ENCODE assay signal across 15 cellular contexts in the genomic region with DNA sequence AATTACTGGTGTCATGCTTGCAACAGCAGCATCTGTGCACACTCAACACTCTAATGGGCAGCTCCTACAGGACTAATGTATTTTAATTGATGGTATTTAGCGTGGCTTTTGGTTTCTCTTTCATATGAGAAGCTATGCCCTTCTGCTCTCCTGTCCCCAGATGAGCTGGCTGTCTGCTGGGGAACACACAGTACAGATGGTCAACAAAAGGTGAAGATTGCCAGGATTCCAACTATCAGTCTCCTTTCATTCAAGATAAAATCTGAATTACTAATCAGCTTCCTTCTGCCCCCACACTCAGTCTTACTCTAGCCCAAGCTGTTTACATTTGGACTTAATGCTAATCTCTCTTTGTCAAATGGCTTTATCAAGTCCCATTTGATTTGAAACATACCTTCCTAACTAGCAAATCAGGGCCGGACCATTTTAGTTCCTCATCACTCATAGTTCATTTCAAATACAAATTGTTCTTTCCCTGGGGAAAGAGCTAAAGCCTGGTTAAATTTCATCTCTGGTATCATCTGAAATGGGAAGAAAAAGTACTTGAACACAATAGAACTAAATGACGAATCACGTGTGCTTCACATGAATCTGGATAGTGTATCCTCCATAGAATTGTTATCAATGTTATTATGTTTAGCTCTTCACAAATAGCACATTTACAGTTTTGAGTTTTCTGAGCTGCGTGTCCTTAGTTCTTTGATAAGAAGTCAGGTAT.
DNase-seq lines count a peak whose midpoint lies in the region; ATAC-seq and TF ChIP-seq lines count a peak whose summit lies in the region.
"Had no signal": no experiment of that assay in that cellular context is flagged by ENCODE, and none has a peak within 500 bp of the region (broad histone marks: within the 10 kb centered on the region; RNA-seq: fewer than 3 reads in every experiment).

No MANE protein-coding gene starts in this region.

- H3K27me3 ChIP-seq in left lung (no peaks in the 10 kb centered on the region), Caco-2 (replicated peaks; ENCODE audit: control insufficient read depth, insufficient read depth, low read length) (no peaks in the 10 kb centered on the region)

- no CpG with 5 or more reads among the region's 5 CpGs for WGBS in mesodermal cell (ENCODE audit: insufficient coverage in 2 of 2), 2 experiments

- peaks cover 9% of the 10 kb centered on the region for H3K4me1 ChIP-seq in mesodermal cell (ENCODE audit: control insufficient read depth, insufficient read depth, low read length, poor library complexity, severe bottlenecking)
- H3K4me1 ChIP-seq in left lung: no peaks in the 10 kb centered on the region
- no peaks in the 10 kb centered on the region for H3K4me1 ChIP-seq in Caco-2
- H3K4me1 ChIP-seq: psoas muscle had no signal

- DNase-seq in NCI-H1092 (lab: John Stamatoyannopoulos, UW) (peak; percentile 36), NCI-H82 (lab: John Stamatoyannopoulos, UW) (peak; percentile 97), DMS79 (lab: John Stamatoyannopoulos, UW) (no peak), Right ventricle myocardium inferior (ENCODE audit: missing footprints) (no peak), left lung (no peak), Caco-2 (no peak)
- DNase-seq: activated CD4-positive, alpha-beta memory T cell treated with anti-CD3 and anti-CD28 coated beads for 36 hours; activated T-cell treated with anti-CD3 and anti-CD28 coated beads, Interleukin-2, amount 50 U/mL, for 72 hours; AML-193; amygdala; NK-92 treated with Interleukin-12 subunit alpha and Interleukin-12 subunit beta, amount 100 ng/mL, for 24 hours; psoas muscle; SIG-M5 had no signal

- BruUV-seq in Caco-2 (replicated peaks; lab: Mats Ljungman, UMichigan): no TSS peak

- H3K4me3 Mint-ChIP-seq in Caco-2 (ENCODE audit: unreplicated experiment): no peak overlapping the region
- H3K4me3 Mint-ChIP-seq: activated CD4-positive, alpha-beta memory T cell treated with anti-CD3 and anti-CD28 coated beads for 36 hours; activated T-cell treated with anti-CD3 and anti-CD28 coated beads, Interleukin-2, amount 50 U/mL, for 72 hours had no signal

- no peak overlapping the region for H3K4me3 ChIP-seq in mesodermal cell (ENCODE audit: extremely low read depth, insufficient read depth, low read length, poor library complexity, severe bottlenecking)
- H3K4me3 ChIP-seq in left lung: no peak overlapping the region
- no peak overlapping the region for H3K4me3 ChIP-seq in Caco-2 (ENCODE audit: low read depth, low read length)
- H3K4me3 ChIP-seq: psoas muscle had no signal

- H3K9me3 ChIP-seq in mesodermal cell (ENCODE audit: control insufficient read depth, low read length) (no peaks in the 10 kb centered on the region), left lung (no peaks in the 10 kb centered on the region), Caco-2 (no peaks in the 10 kb centered on the region)
- H3K9me3 ChIP-seq: psoas muscle had no signal

- H3K36me3 Mint-ChIP-seq in Caco-2 (ENCODE audit: insufficient read depth, unreplicated experiment): no peaks in the 10 kb centered on the region
- H3K36me3 Mint-ChIP-seq: activated CD4-positive, alpha-beta memory T cell treated with anti-CD3 and anti-CD28 coated beads for 36 hours had no signal

- no peak overlapping the region for H3K27ac Mint-ChIP-seq in Caco-2 (ENCODE audit: unreplicated experiment)
- H3K27ac Mint-ChIP-seq: activated CD4-positive, alpha-beta memory T cell treated with anti-CD3 and anti-CD28 coated beads for 36 hours; activated T-cell treated with anti-CD3 and anti-CD28 coated beads, Interleukin-2, amount 50 U/mL, for 72 hours had no signal

- TF ChIP-seq CTCF in left lung (IDR thresholded peaks at IDR 0.05): no peak
- TF ChIP-seq CTCF in Caco-2 (IDR thresholded peaks at IDR 0.05; ENCODE audit: insufficient read depth in 1 of 2, low read depth in 1 of 2, low read length in 1 of 2, severe bottlenecking in 1 of 2, unreplicated experiment in 1 of 2): no peak

- peaks cover 9% of the 10 kb centered on the region for H3K4me1 Mint-ChIP-seq in Caco-2 (ENCODE audit: low read depth, unreplicated experiment)

- H3K9me3 Mint-ChIP-seq in Caco-2 (ENCODE audit: unreplicated experiment): no peaks in the 10 kb centered on the region
- H3K9me3 Mint-ChIP-seq: activated CD4-positive, alpha-beta memory T cell treated with anti-CD3 and anti-CD28 coated beads for 36 hours had no signal

- no peaks in the 10 kb centered on the region for H3K27me3 Mint-ChIP-seq in Caco-2 (ENCODE audit: insufficient read depth, unreplicated experiment)
- H3K27me3 Mint-ChIP-seq: activated CD4-positive, alpha-beta memory T cell treated with anti-CD3 and anti-CD28 coated beads for 36 hours had no signal

- CTCF ChIA-PET in Caco-2 (lab: Charles Lee): no interaction called here

- POLR2A ChIA-PET in Caco-2 (lab: Charles Lee): no interaction called here

- peak overlapping the region; percentile 60 for H3K27ac ChIP-seq in mesodermal cell (ENCODE audit: low read depth, low read length, severe bottlenecking)
- no peak overlapping the region for H3K27ac ChIP-seq in left lung
- H3K27ac ChIP-seq: psoas muscle had no signal

- intact Hi-C loops in Right ventricle myocardium inferior (cut with DNase I) (no loop called here), left lung (cut with DNase I) (no loop called here), Caco-2 (cut with micrococcal nuclease; ENCODE audit: unreplicated experiment) (no loop called here)

- ATAC-seq in GM18867 (IDR thresholded peaks at IDR 0.05; ENCODE audit: unreplicated experiment) (peak; percentile 64), Right ventricle myocardium inferior (no peak), left lung (no peak)
- ATAC-seq: activated T-cell treated with anti-CD3 and anti-CD28 coated beads, Interleukin-2, amount 50 U/mL, for 72 hours; psoas muscle had no signal

- H3K36me3 ChIP-seq in mesodermal cell (ENCODE audit: control insufficient read depth, insufficient read depth, low read length): no peaks in the 10 kb centered on the region
- H3K36me3 ChIP-seq in left lung: no peaks in the 10 kb centered on the region
- no peaks in the 10 kb centered on the region for H3K36me3 ChIP-seq in Caco-2 (ENCODE audit: control insufficient read depth, insufficient read depth, low read length)

Comparison
In these comparisons a context has a peak if more than half of its experiments do, and no peak if none do; other contexts are left out.
1. DNase-seq: peak in NCI-H1092 (single experiment) and NCI-H82 (single experiment); none in DMS79 (single experiment), Right ventricle myocardium inferior (single experiment), left lung (0 of 2) and Caco-2 (0 of 2).